In genomic region chr12:109875572-109876131, GRCh38 we compare ENCODE assay signal across 13 cellular contexts. TPM values are rescaled to one million over a fixed set of nuclear protein-coding genes. Genes with fewer than 3 reads are reported as not detected.
DNase-seq lines count a peak whose midpoint lies in the region; ATAC-seq and TF ChIP-seq lines count a peak whose summit lies in the region.
"Had no signal": no experiment of that assay in that cellular context is flagged by ENCODE, and none has a peak within 500 bp of the region (broad histone marks: within the 10 kb centered on the region; RNA-seq: fewer than 3 reads in every experiment).

No MANE protein-coding gene starts in this region.

- H3K27ac ChIP-seq in KMS-11 (peak overlapping the region; percentile 84), sigmoid colon (no peak overlapping the region)

- H3K36me3 ChIP-seq in KMS-11 (ENCODE audit: insufficient read depth): no peaks in the 10 kb centered on the region
- peaks cover 0 to 9% (median 0%) of the 10 kb centered on the region in 4 donors for H3K36me3 ChIP-seq in sigmoid colon

- H3K4me1 Mint-ChIP-seq in activated T-helper 17 cell treated with anti-CD3 and anti-CD28 coated beads, Interleukin-2, amount 50 U/mL, for 72 hours: peaks cover 26% of the 10 kb centered on the region
- peaks cover 60% of the 10 kb centered on the region for H3K4me1 Mint-ChIP-seq in neural crest cell

- H3K4me2 ChIP-seq in KMS-11: peak overlapping the region; percentile 74

- no peak overlapping the region for H3K4me3 ChIP-seq in KMS-11 (IDR thresholded peaks at IDR 0.05; ENCODE audit: insufficient read depth, low read depth, low read length)
- no peak overlapping the region for H3K4me3 ChIP-seq in sigmoid colon

- H3K36me3 Mint-ChIP-seq in activated T-helper 17 cell treated with anti-CD3 and anti-CD28 coated beads, Interleukin-2, amount 50 U/mL, for 72 hours (ENCODE audit: low read depth): peaks cover 15% of the 10 kb centered on the region
- H3K36me3 Mint-ChIP-seq in neural crest cell (ENCODE audit: low read depth): no peaks in the 10 kb centered on the region

- H3K79me2 ChIP-seq in KMS-11 (ENCODE audit: insufficient read depth, low read depth): peaks cover 29% of the 10 kb centered on the region; the same call in 1 of the 2 replicates

- no peak overlapping the region for H3K4me3 Mint-ChIP-seq in activated T-helper 17 cell treated with anti-CD3 and anti-CD28 coated beads, Interleukin-2, amount 50 U/mL, for 72 hours
- H3K4me3 Mint-ChIP-seq in neural crest cell: peak overlapping the region; percentile 21
- H3K4me3 Mint-ChIP-seq: T-helper 1 cell treated with Interleukin-12 subunit alpha and Interleukin-12 subunit beta and Interleukin-4 antibody, amounts not matched to agents 30 μg/mL and 1 μg/mL, for 36 hours had no signal

- H4K20me1 ChIP-seq in KMS-11 (ENCODE audit: insufficient read depth): no peaks in the 10 kb centered on the region

- no peak for TF ChIP-seq CTCF in KMS-11 (conservative IDR thresholded peaks at IDR 0.05; ENCODE audit: low read depth, low read length)
- TF ChIP-seq CTCF in neural crest cell (conservative IDR thresholded peaks at IDR 0.05): no peak
- TF ChIP-seq CTCF in sigmoid colon (IDR thresholded peaks at IDR 0.05): no peak

- H3K9ac ChIP-seq in KMS-11: no peak overlapping the region; the same call in 1 of the 2 replicates

- H3K9me3 ChIP-seq in sigmoid colon: no peaks in the 10 kb centered on the region

- DNase-seq in D341Med (ENCODE audit: low spot score): peak; percentile 8
- DNase-seq in neural crest cell (ENCODE audit: low read depth, low spot score): no peak
- DNase-seq in activated effector memory CD4-positive, alpha-beta T cell treated with Interleukin-2 at 50 U/mL for 16 hours: no peak
- no peak for DNase-seq in sigmoid colon
- DNase-seq: DND-41, HCEC 1CT, mesenchymal stem cell, NCI-H446 treated with DMSO at 0.1 percent for 48 hours had no signal

- WGBS in sigmoid colon, 2 donors: 24 to 51% methylated on average over 6 of the region's 6 CpGs

- H3K27ac Mint-ChIP-seq in activated T-helper 17 cell treated with anti-CD3 and anti-CD28 coated beads, Interleukin-2, amount 50 U/mL, for 72 hours: peak overlapping the region; percentile 65
- no peak overlapping the region for H3K27ac Mint-ChIP-seq in neural crest cell (ENCODE audit: unreplicated experiment)
- H3K27ac Mint-ChIP-seq: T-helper 1 cell treated with Interleukin-12 subunit alpha and Interleukin-12 subunit beta and Interleukin-4 antibody, amounts not matched to agents 30 μg/mL and 1 μg/mL, for 36 hours had no signal

- no peaks in the 10 kb centered on the region for H3K9me3 Mint-ChIP-seq in activated T-helper 17 cell treated with anti-CD3 and anti-CD28 coated beads, Interleukin-2, amount 50 U/mL, for 72 hours
- H3K9me3 Mint-ChIP-seq in neural crest cell: no peaks in the 10 kb centered on the region
- H3K9me3 Mint-ChIP-seq: T-helper 1 cell treated with Interleukin-12 subunit alpha and Interleukin-12 subunit beta and Interleukin-4 antibody, amounts not matched to agents 30 μg/mL and 1 μg/mL, for 36 hours had no signal

- intact Hi-C loops in sigmoid colon (cut with DNase I): no loop called here

- H3K27me3 ChIP-seq in KMS-11 (ENCODE audit: insufficient read depth, low read depth): no peaks in the 10 kb centered on the region
- H3K27me3 ChIP-seq in sigmoid colon: no peaks in the 10 kb centered on the region

- H3K27me3 Mint-ChIP-seq in activated T-helper 17 cell treated with anti-CD3 and anti-CD28 coated beads, Interleukin-2, amount 50 U/mL, for 72 hours: no peaks in the 10 kb centered on the region
- H3K27me3 Mint-ChIP-seq in neural crest cell (ENCODE audit: low read depth): peaks cover 5% of the 10 kb centered on the region

- no peak for ATAC-seq in activated T-helper 17 cell treated with anti-CD3 and anti-CD28 coated beads, Interleukin-2, amount 50 U/mL, for 72 hours (replicated peaks)
- ATAC-seq in GM19023 (IDR thresholded peaks at IDR 0.05; ENCODE audit: unreplicated experiment): no peak
- ATAC-seq in GM21737 (IDR thresholded peaks at IDR 0.05; ENCODE audit: unreplicated experiment): no peak

- TF ChIP-seq EP300 in sigmoid colon (IDR thresholded peaks at IDR 0.05): no peak

- no peak for TF ChIP-seq POLR2A in sigmoid colon (IDR thresholded peaks at IDR 0.05)

- H2AFZ ChIP-seq in KMS-11 (ENCODE audit: low read depth): no peak overlapping the region

- H3K4me1 ChIP-seq in KMS-11 (ENCODE audit: low read depth, poor library complexity, severe bottlenecking) (peaks cover 63% of the 10 kb centered on the region), sigmoid colon (peaks cover 0 to 28% (median 21%) of the 10 kb centered on the region in 4 donors)

RNA-seq across cellular contexts. Expression of gene GLTP, which starts 4.7 kb away (rescaled TPM):
- total RNA-seq in activated T-helper 17 cell treated with anti-CD3 and anti-CD28 coated beads, Interleukin-2, amount 50 U/mL, for 72 hours: 10 to 100 TPM; 25.7 to 26.4 TPM
- total RNA-seq in neural crest cell (32.0 and 34.0 TPM in 2 replicates), sigmoid colon (10 to 100 TPM; 33.5 to 45.3 (median 40.3) TPM)
- 100 to 1,000 TPM in 1 of 3 donors, 10 to 100 TPM in 2; 48.7 to 105 (median 83.5) TPM for polyA plus RNA-seq in sigmoid colon

RNA-seq across cellular contexts. Expression of gene TCHP, which starts 24.4 kb away (rescaled TPM):
- total RNA-seq in activated T-helper 17 cell treated with anti-CD3 and anti-CD28 coated beads, Interleukin-2, amount 50 U/mL, for 72 hours: 10 to 100 TPM in 1 of 2 donors, 1 to 10 TPM in 1; 9.8 to 20.2 TPM
- total RNA-seq in neural crest cell (27.6 and 31.4 TPM in 2 replicates), sigmoid colon (10 to 100 TPM; 12.8 to 42.9 (median 16.3) TPM)
- 10 to 100 TPM; 12.5 to 18.1 (median 13.8) TPM for polyA plus RNA-seq in sigmoid colon

RNA-seq across cellular contexts. Expression of gene TRPV4, which starts 42.5 kb away (rescaled TPM):
- total RNA-seq in activated T-helper 17 cell treated with anti-CD3 and anti-CD28 coated beads, Interleukin-2, amount 50 U/mL, for 72 hours: not detected
- total RNA-seq in neural crest cell: 3.5 and 3.7 TPM in 2 replicates
- total RNA-seq in sigmoid colon: under 1 TPM in 3 of 4 donors, not detected in 1; 0.14 to 0.55 (median 0.36) TPM
- polyA plus RNA-seq in sigmoid colon: under 1 TPM; 0.23 to 0.60 (median 0.42) TPM
